8 cellular contexts compared by ENCODE assay signal in the genomic region with DNA sequence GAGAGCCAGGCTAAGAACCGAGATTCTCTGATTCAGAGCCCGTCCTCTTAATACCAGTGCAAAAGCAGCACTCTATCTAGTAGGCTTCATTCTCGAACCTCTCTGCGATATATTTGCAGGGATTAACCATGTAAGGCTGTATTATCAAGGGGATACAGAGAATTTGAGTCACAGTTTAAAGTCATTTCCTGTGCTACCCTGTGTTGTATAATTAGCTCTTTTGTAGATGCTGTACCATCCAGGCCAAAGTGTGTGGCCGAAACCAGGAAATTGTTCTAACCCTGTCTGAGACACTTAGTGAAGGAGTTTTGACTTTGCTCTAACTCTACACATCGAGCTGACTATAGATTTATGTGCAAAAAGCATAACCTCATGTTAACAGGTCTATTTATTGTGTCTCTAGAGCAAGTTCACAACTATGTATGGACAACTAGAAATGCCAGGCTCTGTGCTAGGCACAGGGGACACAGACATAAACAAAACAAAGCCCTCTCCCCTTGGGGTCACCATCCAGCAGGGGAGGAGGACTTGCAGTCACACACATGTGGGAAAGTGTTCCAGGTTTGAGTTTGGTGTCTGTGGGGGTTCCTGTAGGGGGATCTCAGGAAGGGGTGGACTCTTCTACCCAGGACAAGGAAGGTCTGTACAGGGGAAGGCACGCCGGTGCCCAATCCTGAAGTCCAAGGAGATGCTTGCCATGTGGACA.
DNase-seq lines count a peak whose midpoint lies in the region; ATAC-seq and TF ChIP-seq lines count a peak whose summit lies in the region.

No MANE protein-coding gene starts in this region.

- H3K4me1 ChIP-seq in left lung (peaks cover 47 to 60% of the 10 kb centered on the region in 2 donors), upper lobe of right lung (peaks cover 50% of the 10 kb centered on the region)

- H3K4me1 Mint-ChIP-seq in activated CD4-positive, alpha-beta memory T cell treated with anti-CD3 and anti-CD28 coated beads, Interleukin-2, amount 10 ng/mL, durations not matched to agents 7 days and 5 days, result peaks cover 75% of the 10 kb centered on the region

- peak overlapping the region; percentile 79 for H3K27ac Mint-ChIP-seq in activated CD4-positive, alpha-beta memory T cell treated with anti-CD3 and anti-CD28 coated beads, Interleukin-2, amount 10 ng/mL, durations not matched to agents 7 days and 5 days

- peak overlapping the region; percentile 16 for H3K4me3 Mint-ChIP-seq in activated CD4-positive, alpha-beta memory T cell treated with anti-CD3 and anti-CD28 coated beads, Interleukin-2, amount 10 ng/mL, durations not matched to agents 7 days and 5 days

- peak; percentile 74 for ATAC-seq in HG03095 (IDR thresholded peaks at IDR 0.05; ENCODE audit: unreplicated experiment)
- ATAC-seq in left lung, result peak; percentile 21
- no peak for ATAC-seq in upper lobe of right lung

- no peaks in the 10 kb centered on the region for H3K9me3 ChIP-seq in left lung
- H3K9me3 ChIP-seq in upper lobe of right lung, result no peaks in the 10 kb centered on the region

- H3K27ac ChIP-seq in left lung (peak overlapping the region; percentile 16 to 56), upper lobe of right lung (peak overlapping the region; percentile 45)

- intact Hi-C loops in left lung (cut with DNase I), result no loop called here
- intact Hi-C loops in upper lobe of right lung (cut with DNase I), result no loop called here

- H3K27me3 Mint-ChIP-seq in activated CD4-positive, alpha-beta memory T cell treated with anti-CD3 and anti-CD28 coated beads, Interleukin-2, amount 10 ng/mL, durations not matched to agents 7 days and 5 days, result peaks cover 5% of the 10 kb centered on the region

- H3K4me3 ChIP-seq in left lung (no peak overlapping the region), upper lobe of right lung (no peak overlapping the region)

- peaks cover 42% of the 10 kb centered on the region for H3K36me3 Mint-ChIP-seq in activated CD4-positive, alpha-beta memory T cell treated with anti-CD3 and anti-CD28 coated beads, Interleukin-2, amount 10 ng/mL, durations not matched to agents 7 days and 5 days (ENCODE audit: low read depth)

- no peak for TF ChIP-seq CTCF in left lung (IDR thresholded peaks at IDR 0.05)
- TF ChIP-seq CTCF in upper lobe of right lung (IDR thresholded peaks at IDR 0.05), result no peak

- POLR2A ChIA-PET in activated CD4-positive, alpha-beta memory T cell treated with anti-CD3 and anti-CD28 coated beads, Interleukin-2, amount 10 ng/mL, durations not matched to agents 7 days and 5 days (lab: Charles Lee), result interaction anchor here (0.9 to 4.9 kb wide), 15 partner anchors 12 to 225 kb away, joined by 3 to 30 read pairs (median 7); partner anchors contain the start of gene DHRS3

- peak; percentile 40 for DNase-seq in NK-92 treated with Interleukin-12 subunit alpha and Interleukin-12 subunit beta, amount 100 ng/mL, for 24 hours (lab: John Stamatoyannopoulos, UW)
- DNase-seq in NK-92 (lab: John Stamatoyannopoulos, UW; ENCODE audit: unreplicated experiment) (no peak), left lung (no peak), upper lobe of right lung (no peak), hypothalamus (lab: John Stamatoyannopoulos, UW) (no peak), RPMI8226 (no peak)
- DNase-seq in activated CD4-positive, alpha-beta memory T cell treated with anti-CD3 and anti-CD28 coated beads, Interleukin-2, amount 10 ng/mL, durations not matched to agents 7 days and 5 days, result peak; percentile 73

- peaks cover 0 to 14% of the 10 kb centered on the region in 2 donors for H3K36me3 ChIP-seq in left lung
- no peaks in the 10 kb centered on the region for H3K36me3 ChIP-seq in upper lobe of right lung

- H3K27me3 ChIP-seq in left lung, result no peaks in the 10 kb centered on the region
- H3K27me3 ChIP-seq in upper lobe of right lung, result no peaks in the 10 kb centered on the region

- CTCF ChIA-PET in activated CD4-positive, alpha-beta memory T cell treated with anti-CD3 and anti-CD28 coated beads, Interleukin-2, amount 10 ng/mL, durations not matched to agents 7 days and 5 days (lab: Charles Lee), result interaction anchor here (0.6 to 1.6 kb wide), 4 partner anchors 14 to 184 kb away, joined by 3 to 8 read pairs (median 4); no protein-coding TSS in a partner anchor

- H3K9me3 Mint-ChIP-seq in activated CD4-positive, alpha-beta memory T cell treated with anti-CD3 and anti-CD28 coated beads, Interleukin-2, amount 10 ng/mL, durations not matched to agents 7 days and 5 days, result peaks cover 6% of the 10 kb centered on the region

Comparison
In these comparisons a context has a peak if more than half of its experiments do, and no peak if none do; other contexts are left out.
1. DNase-seq: peak in NK-92 treated with Interleukin-12 subunit alpha and Interleukin-12 subunit beta, amount 100 ng/mL, for 24 hours (single experiment) and activated CD4-positive, alpha-beta memory T cell treated with anti-CD3 and anti-CD28 coated beads, Interleukin-2, amount 10 ng/mL, durations not matched to agents 7 days and 5 days (single experiment); none in NK-92 (single experiment), left lung (0 of 2), upper lobe of right lung (single experiment), hypothalamus (0 of 51) and RPMI8226 (single experiment).